24 cellular contexts compared by ENCODE assay signal in the genomic region with DNA sequence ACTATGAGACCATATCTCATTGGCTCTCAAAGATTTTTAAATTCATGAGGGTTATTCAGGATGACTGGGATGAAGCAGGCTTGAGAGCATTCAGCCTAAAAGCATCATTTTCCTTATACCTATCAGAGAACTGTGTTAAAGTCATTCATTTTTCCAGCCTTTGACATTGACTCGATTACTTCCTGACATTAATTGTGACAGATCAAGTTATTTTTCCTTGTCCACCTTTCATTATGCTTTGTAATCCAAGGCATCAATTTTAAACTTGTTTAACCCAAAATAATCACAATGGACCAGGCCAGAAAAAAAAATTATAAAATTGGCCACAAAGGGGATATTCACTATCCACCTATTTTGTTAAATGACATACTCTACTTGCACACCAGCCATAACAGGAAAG.
"Had no signal": no experiment of that assay in that cellular context is flagged by ENCODE, and none has a peak within 500 bp of the region (broad histone marks: within the 10 kb centered on the region; RNA-seq: fewer than 3 reads in every experiment).

No MANE protein-coding gene starts in this region.

- H3K27ac ChIP-seq: stomach, suprapubic skin, testis, thoracic aorta, tibial artery, tibial nerve, transverse colon, upper lobe of left lung, upper lobe of right lung, uterus, vagina had no signal

- H3K27me3 ChIP-seq: stomach, suprapubic skin, testis, thyroid gland, tibial artery, tibial nerve, transverse colon, upper lobe of left lung, upper lobe of right lung, uterus, vagina had no signal

- H3K4me3 ChIP-seq: stomach, suprapubic skin, testis, thoracic aorta, thyroid gland, tibial artery, tibial nerve, transverse colon, upper lobe of left lung, upper lobe of right lung, uterus, vagina had no signal

- H3K9me3 ChIP-seq: stomach, suprapubic skin, testis, thoracic aorta, thyroid gland, tibial artery, tibial nerve, transverse colon, upper lobe of left lung, upper lobe of right lung, uterus, vagina had no signal

- DNase-seq: stimulated activated CD4-positive, alpha-beta T cell treated with anti-CD3 and anti-CD28 coated beads, Interleukin-2, amount 100 ng/mL, for 48 hours; stimulated activated CD4-positive, alpha-beta T cell treated with anti-CD3 and anti-CD28 coated beads, Interleukin-4, amount 100 ng/mL, for 1 hour; stimulated activated CD4-positive, alpha-beta T cell treated with anti-CD3 and anti-CD28 coated beads, Interleukin-4, amount 100 ng/mL, for 24 hours; stimulated activated CD4-positive, alpha-beta T cell treated with anti-CD3 and anti-CD28 coated beads, Interleukin-4, amount 100 ng/mL, for 4 hours; stimulated activated CD8-positive, alpha-beta memory T cell treated with anti-CD3 and anti-CD28 coated beads, Interleukin-4, amount 100 ng/mL, for 48 hours; stimulated activated naive B cell treated with anti-CD40 and anti-IgM and Interleukin-4, amounts not matched to agents 10 μg/mL and 1 μg/mL and 100 μg/mL, for 72 hours; stimulated activated naive CD4-positive, alpha-beta T cell; stimulated activated naive CD4-positive, alpha-beta T cell treated with Interleukin-2 at 50 U/mL for 16 hours; stimulated activated naive CD8-positive, alpha-beta T cell treated with anti-CD3 and anti-CD28 coated beads, Interleukin-15, amount 100 ng/mL, for 72 hours; stimulated activated naive CD8-positive, alpha-beta T cell treated with anti-CD3 and anti-CD28 coated beads, Interleukin-15, Interleukin-2, amounts not matched to agents 100 U/mL and 50 U/mL, for 24 hours; stomach; substantia nigra; testis; thyroid gland; tibial artery; transverse colon; trophoblast cell; upper lobe of left lung; upper lobe of right lung; uterus had no signal

- H3K36me3 ChIP-seq: stomach, suprapubic skin, thoracic aorta, thyroid gland, tibial artery, tibial nerve, transverse colon, upper lobe of left lung, upper lobe of right lung, uterus, vagina had no signal
